Comparison of ENCODE assay signal across 23 cellular contexts in the genomic region with DNA sequence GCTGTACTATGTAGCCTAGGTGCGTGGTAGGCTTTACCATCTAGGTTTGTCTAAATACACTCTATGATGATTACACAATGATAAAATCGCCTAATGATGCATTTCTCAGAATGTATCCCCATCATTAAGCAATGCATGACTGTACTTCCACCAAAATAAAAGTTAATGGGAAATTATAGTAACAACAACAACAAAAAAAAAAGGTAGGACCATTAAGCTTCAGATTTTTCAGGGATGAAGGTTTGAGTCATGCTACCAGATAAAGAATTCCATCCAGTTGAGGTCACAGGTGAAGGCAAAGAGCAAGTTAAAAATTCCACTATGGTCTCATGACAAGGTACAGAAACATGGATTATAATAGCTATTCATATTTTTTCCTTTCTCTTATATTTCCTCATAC.
"Had no signal": no experiment of that assay in that cellular context is flagged by ENCODE, and none has a peak within 500 bp of the region (broad histone marks: within the 10 kb centered on the region; RNA-seq: fewer than 3 reads in every experiment).

No MANE protein-coding gene starts in this region.

- H3K36me3 ChIP-seq: cardiac muscle cell had no signal

- H3K27ac ChIP-seq: body of pancreas, cardiac muscle cell had no signal

- H3K4me3 ChIP-seq: body of pancreas, cardiac muscle cell had no signal

- DNase-seq: activated B cell treated with CpG ODN at 0.5 μM for 24 hours; activated CD4-positive, alpha-beta memory T cell treated with anti-CD3 and anti-CD28 coated beads for 36 hours; activated CD4-positive, alpha-beta T cell treated with anti-CD3 and anti-CD28 coated beads for 1 hour; activated CD4-positive, alpha-beta T cell treated with anti-CD3 and anti-CD28 coated beads, Interleukin-2, amount 10 ng/mL, durations not matched to agents 24 days and 14 days; activated CD8-positive, alpha-beta memory T cell treated with anti-CD3 and anti-CD28 coated beads for 24 hours; activated gamma-delta T cell treated with Interleukin-2 at 50 U/mL for 16 hours; activated naive CD4-positive, alpha-beta T cell treated with anti-CD3 and anti-CD28 coated beads, Interleukin-2, amount 10 ng/mL, durations not matched to agents 7 days and 5 days; activated naive CD8-positive, alpha-beta T cell treated with anti-CD3 and anti-CD28 coated beads for 36 hours; activated T-cell treated with anti-CD3 and anti-CD28 coated beads, Interleukin-2, amount 50 U/mL, for 48 hours; aorta; body of pancreas; NCI-H1105 treated with DMSO at 0.1 percent for 48 hours; NCI-H1436 treated with DMSO at 0.1 percent for 48 hours; NCI-H187; NCI-H2081; NCI-H446; NCI-H524; PC-3; SIG-M5; T-helper 17 cell; T-helper 9 cell had no signal

- H3K9me3 ChIP-seq: body of pancreas had no signal

- H3K4me1 ChIP-seq: body of pancreas had no signal

- ATAC-seq: body of pancreas, PC-3, T-helper 17 cell had no signal

- H3K27me3 ChIP-seq: body of pancreas, cardiac muscle cell had no signal

- FAIRE-seq: RCC 7860 had no signal
